Comparison of ENCODE assay signal across 25 cellular contexts in the genomic region with DNA sequence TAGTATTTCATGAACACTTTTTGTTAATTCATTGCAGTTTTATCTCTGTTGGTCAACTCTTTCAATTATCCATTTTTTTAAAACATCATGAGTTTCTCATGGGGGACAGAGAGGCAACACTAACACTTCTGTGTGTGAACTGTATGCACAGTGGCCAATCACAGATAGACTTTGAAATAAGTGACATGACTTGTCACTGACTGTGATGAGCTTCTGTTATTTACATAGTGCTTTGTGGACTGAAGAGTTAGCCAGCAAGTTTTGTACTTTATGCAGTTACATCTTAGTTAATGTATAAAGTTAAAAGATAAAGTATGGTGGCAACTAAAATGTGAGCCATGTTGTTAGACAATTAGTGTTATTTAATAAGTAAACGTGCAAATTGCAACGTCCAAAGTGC.
"Had no signal": no experiment of that assay in that cellular context is flagged by ENCODE, and none has a peak within 500 bp of the region (broad histone marks: within the 10 kb centered on the region; RNA-seq: fewer than 3 reads in every experiment).

No MANE protein-coding gene starts in this region.

- H3K36me3 ChIP-seq: brain microvascular endothelial cell, heart left ventricle, upper lobe of right lung, WERI-Rb-1 had no signal

- H3K9me3 ChIP-seq: heart left ventricle, mucosa of descending colon, upper lobe of right lung had no signal

- H3K4me3 ChIP-seq: heart left ventricle, lung, mucosa of descending colon, skin epidermis, upper lobe of right lung had no signal

- H3K27ac ChIP-seq: brain microvascular endothelial cell, foreskin keratinocyte, skin epidermis, upper lobe of right lung, WERI-Rb-1 had no signal

- H3K27me3 ChIP-seq: brain microvascular endothelial cell, foreskin keratinocyte, heart left ventricle, upper lobe of right lung had no signal

- ATAC-seq: esophagus mucosa; foreskin keratinocyte; heart left ventricle; mucosa of descending colon; natural killer cell treated with Interleukin-12 subunit alpha and Interleukin-12 subunit beta and Interleukin-15 and Interleukin-18, amount 100 ng/mL, for 72 hours; sciatic nerve; stimulated activated effector memory CD8-positive, alpha-beta T cell treated with anti-CD3 and anti-CD28 coated beads, Interleukin-12 subunit alpha, Interleukin-12 subunit beta, amount 100 ng/mL, for 72 hours; upper lobe of right lung had no signal

- H3K4me1 ChIP-seq: foreskin keratinocyte had no signal

- DNase-seq: activated CD4-positive, alpha-beta memory T cell treated with anti-CD3 and anti-CD28 coated beads, Interleukin-2, amount 10 ng/mL, durations not matched to agents 7 days and 5 days; activated CD4-positive, alpha-beta T cell treated with anti-CD3 and anti-CD28 coated beads, Interleukin-2, amount 10 ng/mL, durations not matched to agents 24 days and 14 days; activated CD4-positive, CD25-positive, alpha-beta regulatory T cell treated with anti-CD3 and anti-CD28 coated beads, Interleukin-2, amount 50 U/mL, for 72 hours; activated CD8-positive, alpha-beta memory T cell treated with anti-CD3 and anti-CD28 coated beads, Interleukin-2, amount 50 U/mL, for 48 hours; activated gamma-delta T cell; activated naive CD4-positive, alpha-beta T cell treated with anti-CD3 and anti-CD28 coated beads, Interleukin-2, amount 10 ng/mL, durations not matched to agents 7 days and 5 days; activated naive CD8-positive, alpha-beta T cell treated with anti-CD3 and anti-CD28 coated beads, Interleukin-2, amount 10 ng/mL, durations not matched to agents 7 days and 5 days; activated T-cell treated with anti-CD3 and anti-CD28 coated beads, Interleukin-2, amount 50 U/mL, for 24 hours; brain microvascular endothelial cell; endodermal cell; foreskin keratinocyte; heart left ventricle; mesendoderm; mucosa of descending colon; stimulated activated CD4-positive, alpha-beta T cell treated with anti-CD3 and anti-CD28 coated beads, Interleukin-4, amount 100 ng/mL, for 24 hours; substantia nigra; T-helper 9 cell; upper lobe of right lung; WERI-Rb-1 had no signal
